Comparison of ENCODE assay signal across 8 cellular contexts in the genomic region with DNA sequence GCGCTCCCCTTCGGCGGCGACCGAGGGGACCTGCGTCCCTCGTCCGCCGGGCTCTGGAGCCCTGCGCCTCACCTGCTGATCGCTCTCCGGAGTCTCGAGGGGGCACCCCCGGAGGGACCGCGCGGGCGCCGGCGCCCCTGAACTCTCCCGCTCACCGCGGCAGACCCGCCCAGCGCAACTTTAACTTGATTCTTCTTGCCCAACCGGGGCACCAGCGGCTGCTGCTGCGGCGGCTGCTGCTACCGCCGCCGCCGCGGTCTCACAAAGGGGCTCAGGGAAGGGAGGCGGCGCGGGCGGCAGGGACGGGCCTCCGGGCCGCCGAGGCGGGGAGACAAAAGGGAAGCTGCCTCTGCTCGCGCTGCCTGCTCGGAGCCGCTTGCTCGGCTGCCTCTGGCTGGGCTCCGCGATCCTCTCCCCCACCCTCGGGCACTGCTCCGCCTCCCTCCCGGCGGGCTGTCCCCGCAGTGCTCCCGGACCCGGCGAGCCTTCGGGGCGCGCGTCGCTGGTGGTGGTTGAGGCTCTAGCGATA. TPM values are rescaled to one million over a fixed set of nuclear protein-coding genes. Genes with fewer than 3 reads are reported as not detected.
DNase-seq lines count a peak whose midpoint lies in the region; ATAC-seq and TF ChIP-seq lines count a peak whose summit lies in the region.

A gene (plus strand): TSS at position 456 of the 529 bp plus-strand sequence.

- TF ChIP-seq CTCF in C4-2B (conservative IDR thresholded peaks at IDR 0.05) (no peak), OCI-LY1 (IDR thresholded peaks at IDR 0.05; ENCODE audit: low read length) (no peak), fibroblast of pulmonary artery (IDR thresholded peaks at IDR 0.05; ENCODE audit: low read length, missing control alignments) (no peak), nephron (IDR thresholded peaks at IDR 0.05; ENCODE audit: unreplicated experiment in 3 of 3) (no peak)

- no peaks in the 10 kb centered on the region for H3K36me3 ChIP-seq in OCI-LY1 (ENCODE audit: insufficient read depth, low read length)

- H3K4me3 Mint-ChIP-seq in nephron: peak within 1 kb of the TSS; percentile 95 to 97 (median 95)

- H3K27ac ChIP-seq in C4-2B (peak within 1 kb of the TSS; percentile 66), OCI-LY1 (ENCODE audit: low read depth, low read length, poor library complexity, severe bottlenecking) (no peak within 1 kb of the TSS), temporal lobe (ENCODE audit: low read depth, low read length) (peak within 1 kb of the TSS; percentile 77)

- H3K27me3 ChIP-seq in OCI-LY1 (ENCODE audit: insufficient read depth, low read length): peaks cover 6% of the 10 kb centered on the region; the same call in 1 of the 2 replicates

- ATAC-seq in GM19043 (IDR thresholded peaks at IDR 0.05; ENCODE audit: low read depth, unreplicated experiment) (peak; percentile 35), HG03342 (IDR thresholded peaks at IDR 0.05; ENCODE audit: unreplicated experiment) (peak; percentile 38)

- peak within 1 kb of the TSS; percentile 36; the same call in 1 of the 2 replicates for H2AFZ ChIP-seq in OCI-LY1 (ENCODE audit: low read length)

- H3K4me1 Mint-ChIP-seq in nephron: peaks cover 29% of the 10 kb centered on the region

- H4K20me1 ChIP-seq in OCI-LY1 (ENCODE audit: insufficient read depth, low read length): no peaks in the 10 kb centered on the region

- H3K36me3 Mint-ChIP-seq in nephron (ENCODE audit: low read depth): no peaks in the 10 kb centered on the region

- H3K79me2 ChIP-seq in OCI-LY1 (ENCODE audit: insufficient read depth, low read length): no peaks in the 10 kb centered on the region

- H3K9me3 ChIP-seq in OCI-LY1 (ENCODE audit: low read length): no peaks in the 10 kb centered on the region

- peak; percentile 49 for DNase-seq in activated T-helper 9 cell treated with anti-CD3 and anti-CD28 coated beads, Interleukin-2, amount 50 U/mL, for 16 hours (ENCODE audit: low read depth)
- DNase-seq in fibroblast of pulmonary artery (ENCODE audit: low read depth): peak; percentile 42

- H3F3A ChIP-seq in OCI-LY1 (ENCODE audit: insufficient read depth, low read length): no peaks in the 10 kb centered on the region

- no peaks in the 10 kb centered on the region for H3K9me2 ChIP-seq in OCI-LY1 (ENCODE audit: low read depth, low read length)

- peaks cover 29% of the 10 kb centered on the region for H3K27me3 Mint-ChIP-seq in nephron (ENCODE audit: low read depth)

- H3K9me3 Mint-ChIP-seq in nephron: no peaks in the 10 kb centered on the region

- peak within 1 kb of the TSS; percentile 80 for H3K9ac ChIP-seq in OCI-LY1 (ENCODE audit: low read length)

- H3K4me1 ChIP-seq in OCI-LY1 (ENCODE audit: insufficient read depth, low read length, severe bottlenecking): peaks cover 30% of the 10 kb centered on the region

- H3K4me3 ChIP-seq in OCI-LY1 (ENCODE audit: low read depth, low read length, poor library complexity, severe bottlenecking): peak within 1 kb of the TSS; percentile 77
- H3K4me3 ChIP-seq in fibroblast of pulmonary artery (replicated peaks; ENCODE audit: low read depth, low read length): peak within 1 kb of the TSS; percentile 73

- H3K27ac Mint-ChIP-seq in nephron: peak within 1 kb of the TSS; percentile 99

- peak within 1 kb of the TSS; percentile 82 for H3K4me2 ChIP-seq in OCI-LY1 (ENCODE audit: low read length)

RNA-seq across cellular contexts. Expression of the gene that starts here (rescaled TPM):
- 78.4 TPM for total RNA-seq in temporal lobe
